ENCODE assay signal across 17 cellular contexts in genomic region chr21:14685568-14685967, GRCh38.
DNase-seq lines count a peak whose midpoint lies in the region; ATAC-seq and TF ChIP-seq lines count a peak whose summit lies in the region.
"Had no signal": no experiment of that assay in that cellular context is flagged by ENCODE, and none has a peak within 500 bp of the region (broad histone marks: within the 10 kb centered on the region; RNA-seq: fewer than 3 reads in every experiment).

No MANE protein-coding gene starts in this region.

- intact Hi-C loops in Right ventricle myocardium superior (cut with DNase I), result no loop called here

- H3K4me1 Mint-ChIP-seq in activated T-helper 17 cell treated with anti-CD3 and anti-CD28 coated beads, Interleukin-2, amount 50 U/mL, for 72 hours, result peaks cover 11% of the 10 kb centered on the region
- H3K4me1 Mint-ChIP-seq in stimulated activated memory B cell treated with anti-CD40 and anti-IgM and Interleukin-4, amounts not matched to agents 10 μg/mL and 1 μg/mL and 100 μg/mL, for 72 hours, result peaks cover 84% of the 10 kb centered on the region

- H3K36me3 Mint-ChIP-seq in activated T-helper 17 cell treated with anti-CD3 and anti-CD28 coated beads, Interleukin-2, amount 50 U/mL, for 72 hours (ENCODE audit: low read depth), result no peaks in the 10 kb centered on the region
- peaks cover 22% of the 10 kb centered on the region for H3K36me3 Mint-ChIP-seq in stimulated activated memory B cell treated with anti-CD40 and anti-IgM and Interleukin-4, amounts not matched to agents 10 μg/mL and 1 μg/mL and 100 μg/mL, for 72 hours

- no peak overlapping the region for H3K4me3 Mint-ChIP-seq in activated T-helper 17 cell treated with anti-CD3 and anti-CD28 coated beads, Interleukin-2, amount 50 U/mL, for 72 hours
- H3K4me3 Mint-ChIP-seq in stimulated activated memory B cell treated with anti-CD40 and anti-IgM and Interleukin-4, amounts not matched to agents 10 μg/mL and 1 μg/mL and 100 μg/mL, for 72 hours, result peak overlapping the region; percentile 17
- H3K4me3 Mint-ChIP-seq: activated CD4-positive, alpha-beta T cell treated with anti-CD3 and anti-CD28 coated beads, Interleukin-2, amount 10 ng/mL, durations not matched to agents 24 days and 14 days; activated T-cell treated with anti-CD3 and anti-CD28 coated beads, Interleukin-2, amount 50 U/mL, for 4 hours had no signal

- peak overlapping the region; percentile 0 for H3K27ac Mint-ChIP-seq in activated T-helper 17 cell treated with anti-CD3 and anti-CD28 coated beads, Interleukin-2, amount 50 U/mL, for 72 hours
- H3K27ac Mint-ChIP-seq in stimulated activated memory B cell treated with anti-CD40 and anti-IgM and Interleukin-4, amounts not matched to agents 10 μg/mL and 1 μg/mL and 100 μg/mL, for 72 hours, result peak overlapping the region; percentile 98
- H3K27ac Mint-ChIP-seq: activated CD4-positive, alpha-beta T cell treated with anti-CD3 and anti-CD28 coated beads, Interleukin-2, amount 10 ng/mL, durations not matched to agents 24 days and 14 days; T-helper 17 cell had no signal

- no peaks in the 10 kb centered on the region for H3K27me3 Mint-ChIP-seq in activated T-helper 17 cell treated with anti-CD3 and anti-CD28 coated beads, Interleukin-2, amount 50 U/mL, for 72 hours
- no peaks in the 10 kb centered on the region for H3K27me3 Mint-ChIP-seq in stimulated activated memory B cell treated with anti-CD40 and anti-IgM and Interleukin-4, amounts not matched to agents 10 μg/mL and 1 μg/mL and 100 μg/mL, for 72 hours
- H3K27me3 Mint-ChIP-seq: activated CD4-positive, alpha-beta T cell treated with anti-CD3 and anti-CD28 coated beads, Interleukin-2, amount 10 ng/mL, durations not matched to agents 24 days and 14 days; T-helper 17 cell had no signal

- H3K9me3 Mint-ChIP-seq in activated T-helper 17 cell treated with anti-CD3 and anti-CD28 coated beads, Interleukin-2, amount 50 U/mL, for 72 hours, result no peaks in the 10 kb centered on the region
- peaks cover 6% of the 10 kb centered on the region for H3K9me3 Mint-ChIP-seq in stimulated activated memory B cell treated with anti-CD40 and anti-IgM and Interleukin-4, amounts not matched to agents 10 μg/mL and 1 μg/mL and 100 μg/mL, for 72 hours

- H3K4me3 ChIP-seq in NB4 (ENCODE audit: low read depth, low read length), result no peak overlapping the region
- H3K4me3 ChIP-seq: BLaER1, gastrocnemius medialis, prostate gland had no signal

- ATAC-seq in GM18505 (IDR thresholded peaks at IDR 0.05; ENCODE audit: unreplicated experiment) (no peak), HG03135 (IDR thresholded peaks at IDR 0.05; ENCODE audit: unreplicated experiment) (no peak), Right ventricle myocardium superior (ENCODE audit: poor library complexity) (no peak)
- ATAC-seq in activated T-helper 17 cell treated with anti-CD3 and anti-CD28 coated beads, Interleukin-2, amount 50 U/mL, for 72 hours (replicated peaks), result no peak
- ATAC-seq in stimulated activated memory B cell treated with anti-CD40 and anti-IgM and Interleukin-4, amounts not matched to agents 10 μg/mL and 1 μg/mL and 100 μg/mL, for 72 hours, result peak; percentile 37
- ATAC-seq: activated T-cell treated with anti-CD3 and anti-CD28 coated beads, Interleukin-2, amount 50 U/mL, for 4 hours; gastrocnemius medialis; T-helper 17 cell had no signal

- peak; percentile 80 for DNase-seq in NB4 (ENCODE audit: low read depth)
- DNase-seq in NCI-H1048 (lab: John Stamatoyannopoulos, UW), result no peak
- DNase-seq in Right ventricle myocardium superior, result no peak
- DNase-seq in effector CD4-positive, alpha-beta T cell, result no peak
- DNase-seq: activated CD4-positive, alpha-beta T cell treated with anti-CD3 and anti-CD28 coated beads, Interleukin-2, amount 10 ng/mL, durations not matched to agents 24 days and 14 days; activated T-cell treated with anti-CD3 and anti-CD28 coated beads, Interleukin-2, amount 50 U/mL, for 4 hours; EL; gastrocnemius medialis; islet precursor cell; NCI-H146; T-helper 17 cell had no signal

- TF ChIP-seq CTCF in NB4 (IDR thresholded peaks at IDR 0.05; ENCODE audit: low read depth, low read length), result no peak

- TF ChIP-seq POLR2A in GM18505 (IDR thresholded peaks at IDR 0.05; ENCODE audit: borderline replicate concordance, extremely low read depth, insufficient read depth, insufficient read length), result peak; percentile 13
- TF ChIP-seq POLR2A in NB4 (IDR thresholded peaks at IDR 0.05; ENCODE audit: extremely low read depth, insufficient read length), result no peak
